ENCODE assay signal across 1 cellular context in the genomic region with DNA sequence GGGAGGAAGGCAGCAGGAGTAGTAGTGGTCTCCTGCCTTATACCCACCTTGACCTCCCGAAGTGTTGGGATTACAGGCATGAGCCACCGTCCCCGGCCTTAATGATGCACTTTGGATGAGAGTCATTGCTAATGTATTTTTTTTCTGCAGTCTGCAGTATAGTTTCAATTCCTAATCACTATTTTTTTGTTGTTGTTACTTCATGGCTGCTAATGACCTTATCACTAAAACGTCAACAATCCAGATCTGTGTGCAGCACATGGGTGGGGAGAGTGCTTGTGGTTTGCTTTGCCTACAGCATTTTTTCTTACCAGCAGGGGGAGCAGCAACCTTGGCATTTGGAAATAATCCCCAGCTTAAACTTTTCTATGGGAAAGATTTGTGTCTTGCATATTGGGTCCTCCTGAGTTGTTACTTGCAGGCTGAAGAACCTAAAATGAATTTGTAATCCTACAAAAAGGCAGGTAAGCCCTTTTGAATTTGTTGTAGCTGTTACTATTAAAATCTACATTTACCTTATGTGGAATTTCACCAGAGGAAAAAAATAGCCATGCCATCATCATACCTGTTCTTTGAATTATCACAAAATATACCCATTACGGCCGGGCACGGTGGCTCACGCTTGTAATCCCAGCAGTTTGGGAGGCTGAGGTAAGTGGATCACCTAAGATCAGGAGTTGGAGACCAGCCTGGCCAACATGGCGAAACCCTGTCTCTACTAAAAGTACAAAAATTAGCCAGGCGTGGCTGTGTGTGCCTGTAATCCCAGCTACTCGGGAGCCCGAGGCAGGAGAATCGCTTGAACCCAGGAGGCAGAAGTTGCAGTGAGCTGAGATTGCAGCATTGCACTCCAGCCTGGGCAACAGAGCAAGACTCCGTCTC.
TF ChIP-seq lines count a peak whose summit lies in the region.

No MANE protein-coding gene starts in this region.

TF ChIP-seq in endothelial cell of umbilical vein, 7 proteins besides CTCF, POLR2A, EP300 and RAD21:
- no peak for TF ChIP-seq MYC (IDR thresholded peaks at IDR 0.05; ENCODE audit: low read depth, low read length)
- TF ChIP-seq EZH2 (IDR thresholded peaks at IDR 0.05; ENCODE audit: borderline replicate concordance, low read depth, low read length, severe bottlenecking) = no peak
- no peak for TF ChIP-seq GATA2 (IDR thresholded peaks at IDR 0.05; ENCODE audit: insufficient read depth, insufficient read length, low read depth, low read length)
